8 cellular contexts compared by ENCODE assay signal in genomic region chr1:155940993-155941844, GRCh38. TPM values are rescaled to one million over a fixed set of nuclear protein-coding genes. Genes with fewer than 3 reads are reported as not detected.
DNase-seq lines count a peak whose midpoint lies in the region; ATAC-seq, FAIRE-seq and TF ChIP-seq lines count a peak whose summit lies in the region.

TSS of gene RXFP4 (plus strand) at chr1:155941638. CDS start at chr1:155941710, 72 bp downstream.

- H3K4me1 Mint-ChIP-seq in nephron, result peaks cover 41% of the 10 kb centered on the region

- CTCF ChIA-PET in HEK293T (lab: Yijun Ruan, JAX), result interaction anchor here (1.0 to 1.8 kb wide), 7 partner anchors 21 to 125 kb away, joined by 3 to 9 read pairs (median 6); partner anchors contain the start of gene ARHGEF2

- peak within 1 kb of the TSS; percentile 85 to 94 (median 93) for H3K27ac Mint-ChIP-seq in nephron

- DNase-seq in NCI-H226 (peak; percentile 48), cardiac fibroblast (ENCODE audit: low read depth in 2 of 2) (peak; percentile 15), pons (ENCODE audit: low spot score) (no peak), HEK293T (ENCODE audit: extremely low spot score) (no peak), posterior vena cava (ENCODE audit: low spot score) (no peak)

- H3K4me3 Mint-ChIP-seq in nephron, result peak within 1 kb of the TSS in 2 of 3 experiments; percentile 44 to 46

- TF ChIP-seq CTCF in cardiac fibroblast (IDR thresholded peaks at IDR 0.05; ENCODE audit: low read depth, low read length) (no peak), nephron (IDR thresholded peaks at IDR 0.05; ENCODE audit: unreplicated experiment in 3 of 3) (no peak)

- peak; percentile 87 for FAIRE-seq in G401.6 (lab: Jason Lieb, UNC)

- H3K9me3 Mint-ChIP-seq in nephron, result no peaks in the 10 kb centered on the region

- ATAC-seq in GM19452 (IDR thresholded peaks at IDR 0.05; ENCODE audit: unreplicated experiment), result no peak

- H3K36me3 Mint-ChIP-seq in nephron (ENCODE audit: low read depth), result peaks cover 2% of the 10 kb centered on the region

- intact Hi-C loops in posterior vena cava (cut with DNase I), result no loop called here

- H3K4me3 ChIP-seq in cardiac fibroblast (replicated peaks in 1 of 2; ENCODE audit: low read depth in 2 of 2, low read length in 2 of 2), result no peak within 1 kb of the TSS

- H3K27me3 Mint-ChIP-seq in nephron (ENCODE audit: low read depth), result no peaks in the 10 kb centered on the region

- POLR2A ChIA-PET in HEK293T (lab: Yijun Ruan, JAX), result interaction anchor here (1.0 to 2.3 kb wide), 5 partner anchors 10 to 48 kb away, joined by 3 to 15 read pairs (median 7); partner anchors contain the start of gene ARHGEF2

TF ChIP-seq in HEK293T, 16 proteins besides CTCF, POLR2A, EP300 and RAD21:
- TF ChIP-seq, protein P1, sequence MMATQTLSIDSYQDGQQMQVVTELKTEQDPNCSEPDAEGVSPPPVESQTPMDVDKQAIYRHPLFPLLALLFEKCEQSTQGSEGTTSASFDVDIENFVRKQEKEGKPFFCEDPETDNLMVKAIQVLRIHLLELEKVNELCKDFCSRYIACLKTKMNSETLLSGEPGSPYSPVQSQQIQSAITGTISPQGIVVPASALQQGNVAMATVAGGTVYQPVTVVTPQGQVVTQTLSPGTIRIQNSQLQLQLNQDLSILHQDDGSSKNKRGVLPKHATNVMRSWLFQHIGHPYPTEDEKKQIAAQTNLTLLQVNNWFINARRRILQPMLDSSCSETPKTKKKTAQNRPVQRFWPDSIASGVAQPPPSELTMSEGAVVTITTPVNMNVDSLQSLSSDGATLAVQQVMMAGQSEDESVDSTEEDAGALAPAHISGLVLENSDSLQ (IDR thresholded peaks at IDR 0.05), result no peak
- TF ChIP-seq ARNT (IDR thresholded peaks at IDR 0.05), result no peak
- TF ChIP-seq ELF4 (IDR thresholded peaks at IDR 0.05), result no peak
- TF ChIP-seq ZNF384 (IDR thresholded peaks at IDR 0.05), result no peak
- no peak for TF ChIP-seq FOXM1 (IDR thresholded peaks at IDR 0.05; ENCODE audit: borderline replicate concordance)
- TF ChIP-seq CTBP1 (IDR thresholded peaks at IDR 0.05; ENCODE audit: borderline replicate concordance), result no peak
- TF ChIP-seq FOXK2 (IDR thresholded peaks at IDR 0.05), result no peak
- TF ChIP-seq HDGF (IDR thresholded peaks at IDR 0.05; ENCODE audit: borderline replicate concordance), result no peak
- no peak for TF ChIP-seq L3MBTL2 (conservative IDR thresholded peaks at IDR 0.05)
- no peak for TF ChIP-seq NFRKB (IDR thresholded peaks at IDR 0.05)
- no peak for TF ChIP-seq TARDBP (IDR thresholded peaks at IDR 0.05)
- no peak for TF ChIP-seq LEF1 (IDR thresholded peaks at IDR 0.05; ENCODE audit: borderline replicate concordance)
- TF ChIP-seq SUZ12 (IDR thresholded peaks at IDR 0.05), result no peak
- TF ChIP-seq SP1 (IDR thresholded peaks at IDR 0.05), result no peak
- no peak for TF ChIP-seq BHLHE40 (IDR thresholded peaks at IDR 0.05; ENCODE audit: borderline replicate concordance)

RNA-seq across cellular contexts. Expression of gene RXFP4, which starts in this region (rescaled TPM):
- total RNA-seq in posterior vena cava, result not detected

Comparison
In these comparisons a context has a peak if more than half of its experiments do, and no peak if none do; other contexts are left out.
1. DNase-seq: peak in NCI-H226 (single experiment) and cardiac fibroblast (2 of 2); none in pons (single experiment), HEK293T (single experiment) and posterior vena cava (single experiment).